8 cellular contexts compared by ENCODE assay signal in the genomic region with DNA sequence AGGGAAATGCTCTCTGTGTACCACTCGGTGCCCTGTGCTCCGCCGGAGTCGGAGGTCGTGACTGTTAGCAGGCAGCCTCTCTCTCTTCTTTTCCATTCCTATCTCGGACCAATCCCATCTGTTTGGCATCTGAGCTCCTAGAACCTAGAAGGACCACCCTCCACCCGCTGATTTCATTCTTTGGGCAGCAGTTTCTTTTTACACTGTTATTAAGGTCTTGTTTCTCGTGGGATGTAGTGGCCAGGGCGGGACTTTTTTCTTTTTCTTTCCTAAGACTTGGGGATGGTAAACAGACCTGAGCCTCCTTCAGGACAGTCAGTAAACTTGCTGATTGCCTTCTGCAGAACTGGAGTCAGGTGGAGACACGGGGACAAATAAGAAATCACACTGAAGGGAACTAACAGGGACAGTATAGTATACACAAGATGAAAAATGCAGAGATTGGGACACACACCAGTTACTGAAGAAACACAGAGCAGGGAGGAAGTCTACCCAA. TPM values are rescaled to one million over a fixed set of nuclear protein-coding genes. Genes with fewer than 3 reads are reported as not detected.
DNase-seq lines count a peak whose midpoint lies in the region; ATAC-seq and TF ChIP-seq lines count a peak whose summit lies in the region.

No MANE protein-coding gene starts in this region.

- H3K27me3 ChIP-seq in DND-41 (ENCODE audit: insufficient read depth, low read length, poor library complexity) (no peaks in the 10 kb centered on the region), parathyroid adenoma (ENCODE audit: control insufficient read depth, insufficient read depth, low read length) (no peaks in the 10 kb centered on the region)

- TF ChIP-seq CTCF in DND-41 (IDR thresholded peaks at IDR 0.05; ENCODE audit: borderline replicate concordance, extremely low read depth, low read length, poor library complexity, severe bottlenecking) (no peak), epithelial cell of proximal tubule (conservative IDR thresholded peaks at IDR 0.05; ENCODE audit: low read depth, low read length) (no peak), parathyroid adenoma (IDR thresholded peaks at IDR 0.05) (no peak)

- no peaks in the 10 kb centered on the region for H3K9me3 ChIP-seq in DND-41 (ENCODE audit: insufficient read depth, low read length, severe bottlenecking)
- no peaks in the 10 kb centered on the region for H3K9me3 ChIP-seq in parathyroid adenoma (ENCODE audit: control insufficient read depth, low read length)

- H3K4me3 ChIP-seq in DND-41 (ENCODE audit: low read depth in 1 of 2, low read length in 2 of 2), result peak overlapping the region; percentile 81 to 97
- H3K4me3 ChIP-seq in epithelial cell of proximal tubule (ENCODE audit: low read depth, low read length), result peak overlapping the region; percentile 93
- H3K4me3 ChIP-seq in parathyroid adenoma (ENCODE audit: low read depth, low read length), result peak overlapping the region; percentile 89

- H4K20me1 ChIP-seq in DND-41 (ENCODE audit: insufficient read depth, low read length), result peaks cover 19% of the 10 kb centered on the region; the same call in 1 of the 2 replicates

- H3K27ac ChIP-seq in DND-41 (ENCODE audit: low read length), result peak overlapping the region; percentile 85
- peak overlapping the region; percentile 81 for H3K27ac ChIP-seq in parathyroid adenoma

- H3K9ac ChIP-seq in DND-41 (ENCODE audit: low read depth, low read length) (peak overlapping the region; percentile 65), parathyroid adenoma (no peak overlapping the region)

- DNase-seq in DND-41 (no peak), RKO (ENCODE audit: low spot score) (peak; percentile 61), epithelial cell of proximal tubule (ENCODE audit: low read depth) (no peak), NCI-H1436 treated with DMSO at 0.1 percent for 48 hours (lab: John Stamatoyannopoulos, UW) (no peak), NCI-H2081 (lab: John Stamatoyannopoulos, UW) (no peak)
- no peak for DNase-seq in stimulated activated CD4-positive, alpha-beta T cell treated with anti-CD3 and anti-CD28 coated beads, Interleukin-4, amount 100 ng/mL, for 4 hours

- peaks cover 27% of the 10 kb centered on the region for H3K4me1 ChIP-seq in DND-41 (ENCODE audit: insufficient read depth, low read length)
- H3K4me1 ChIP-seq in parathyroid adenoma, result peaks cover 3% of the 10 kb centered on the region

- H3K4me2 ChIP-seq in DND-41 (ENCODE audit: insufficient read depth, low read length) (peak overlapping the region; percentile 97), parathyroid adenoma (ENCODE audit: low read length) (peak overlapping the region; percentile 75)

- H2AFZ ChIP-seq in DND-41 (ENCODE audit: low read depth, low read length) (peak overlapping the region; percentile 82), parathyroid adenoma (peak overlapping the region; percentile 89)

- H3K36me3 ChIP-seq in DND-41 (ENCODE audit: insufficient read depth, low read length) (peaks cover 12% of the 10 kb centered on the region), parathyroid adenoma (ENCODE audit: control insufficient read depth, insufficient read depth, low read length) (no peaks in the 10 kb centered on the region)

- H3K79me2 ChIP-seq in DND-41 (ENCODE audit: insufficient read depth, low read length), result peaks cover 60% of the 10 kb centered on the region
- H3K79me2 ChIP-seq in parathyroid adenoma, result peaks cover 10% of the 10 kb centered on the region

- ATAC-seq in DND-41 (ENCODE audit: insufficient read depth, low read depth), result no peak
- ATAC-seq in HG02623 (IDR thresholded peaks at IDR 0.05; ENCODE audit: unreplicated experiment), result no peak

RNA-seq across cellular contexts. Expression of a gene that starts 0.5 kb away (rescaled TPM):
- 39.4 and 52.1 TPM in 2 replicates for total RNA-seq in epithelial cell of proximal tubule

RNA-seq across cellular contexts. Expression of a gene that starts 31.3 kb away (rescaled TPM):
- 27.7 and 45.4 TPM in 2 replicates for total RNA-seq in epithelial cell of proximal tubule

RNA-seq across cellular contexts. Expression of a gene that starts 49.0 kb away (rescaled TPM):
- total RNA-seq in epithelial cell of proximal tubule, result 49.1 and 55.7 TPM in 2 replicates

RNA-seq across cellular contexts. Expression of a gene that starts 49.0 kb away (rescaled TPM):
- 54.2 and 68.8 TPM in 2 replicates for total RNA-seq in epithelial cell of proximal tubule

RNA-seq across cellular contexts. Expression of a gene that starts 49.4 kb away (rescaled TPM):
- total RNA-seq in epithelial cell of proximal tubule, result 14.1 and 20.0 TPM in 2 replicates
